In genomic region chr11:68835328-68835727, GRCh38 we compare ENCODE assay signal across 24 cellular contexts. TPM values are rescaled to one million over a fixed set of nuclear protein-coding genes. Genes with fewer than 3 reads are reported as not detected.
DNase-seq lines count a peak whose midpoint lies in the region; ATAC-seq, FAIRE-seq and TF ChIP-seq lines count a peak whose summit lies in the region.
"Had no signal": no experiment of that assay in that cellular context is flagged by ENCODE, and none has a peak within 500 bp of the region (broad histone marks: within the 10 kb centered on the region; RNA-seq: fewer than 3 reads in every experiment).

No MANE protein-coding gene starts in this region.

- no peak overlapping the region for H3K23ac ChIP-seq in mesenchymal stem cell (ENCODE audit: low read length in 2 of 2)

- TF ChIP-seq POLR2A in HepG2 (IDR thresholded peaks at IDR 0.05; ENCODE audit: insufficient read depth in 1 of 2, low read depth in 2 of 2, low read length in 2 of 2) (no peak), breast epithelium (IDR thresholded peaks at IDR 0.05) (no peak)

- H3K4me1 ChIP-seq in HepG2 (ENCODE audit: insufficient read depth, low read length) (peaks cover 48% of the 10 kb centered on the region), small intestine (ENCODE audit: control insufficient read depth in 2 of 2, insufficient read depth in 1 of 2, low read depth in 1 of 2, low read length in 1 of 2) (peaks cover 21 to 27% of the 10 kb centered on the region in 2 donors), mesenchymal stem cell (ENCODE audit: control insufficient read depth, insufficient read depth, low read depth, low read length) (peaks cover 23% of the 10 kb centered on the region), breast epithelium (peaks cover 9 to 30% of the 10 kb centered on the region in 2 donors)

- H2BK5ac ChIP-seq in mesenchymal stem cell (ENCODE audit: low read depth, low read length, poor library complexity, severe bottlenecking), result no peak overlapping the region

- POLR2A ChIA-PET in T-cell (lab: Charles Lee), result no interaction called here
- POLR2A ChIA-PET in HepG2 (lab: Yijun Ruan, JAX), result no interaction called here

- TF ChIP-seq EP300 in HepG2 (IDR thresholded peaks at IDR 0.05; ENCODE audit: low read depth in 2 of 2, low read length in 2 of 2), result no peak
- TF ChIP-seq EP300 in HepG2 (CRISPR knock-in tag; IDR thresholded peaks at IDR 0.05; ENCODE audit: borderline replicate concordance), result no peak

- no peak overlapping the region for H3K4ac ChIP-seq in mesenchymal stem cell (ENCODE audit: low read depth in 1 of 2, low read length in 2 of 2)

- TF ChIP-seq CTCF in C4-2B (conservative IDR thresholded peaks at IDR 0.05) (no peak), HepG2 (CRISPR knock-in tag; IDR thresholded peaks at IDR 0.05) (no peak), breast epithelium (IDR thresholded peaks at IDR 0.05) (no peak)

- H2BK120ac ChIP-seq in mesenchymal stem cell (ENCODE audit: low read depth, low read length), result no peak overlapping the region

- H3K18ac ChIP-seq in mesenchymal stem cell (ENCODE audit: low read depth in 1 of 2, low read length in 2 of 2), result no peak overlapping the region

- H2AFZ ChIP-seq in HepG2 (ENCODE audit: low read length) (no peak overlapping the region), mesenchymal stem cell (ENCODE audit: low read depth, low read length) (no peak overlapping the region)

- 64% methylated on average over 5 of the region's 5 CpGs for WGBS in HepG2 (ENCODE audit: low lambda C conversion rate)
- 33 to 66% (median 45%) methylated on average over 5 of the region's 5 CpGs for WGBS in small intestine, 3 donors
- 81% methylated on average over 5 of the region's 5 CpGs for WGBS in mesenchymal stem cell

- in situ Hi-C loops in HepG2 (cut with HindIII; ENCODE audit: extremely low pct_ligation_motif_present, low pct_unique_long_range_greater_than_20kb), result no loop called here

- H3K27me3 Mint-ChIP-seq in T-cell, result no peaks in the 10 kb centered on the region
- H3K27me3 Mint-ChIP-seq in activated naive CD4-positive, alpha-beta T cell treated with anti-CD3 and anti-CD28 coated beads for 36 hours (ENCODE audit: low read depth), result no peaks in the 10 kb centered on the region
- H3K27me3 Mint-ChIP-seq: activated B cell treated with CpG ODN at 0.5 μM for 24 hours; activated T-helper 17 cell treated with anti-CD3 and anti-CD28 coated beads, Interleukin-2, amount 50 U/mL, for 72 hours had no signal

- DNase-seq in T-cell (no peak), HepG2 (ENCODE audit: low spot score) (no peak), small intestine (no peak), mesenchymal stem cell (no peak), breast epithelium (ENCODE audit: low spot score in 2 of 2) (no peak)
- DNase-seq in activated naive CD4-positive, alpha-beta T cell treated with anti-CD3 and anti-CD28 coated beads for 36 hours, result no peak
- DNase-seq: ACHN; activated B cell treated with CpG ODN at 0.5 μM for 24 hours; activated CD4-positive, alpha-beta T cell treated with anti-CD3 and anti-CD28 coated beads, Interleukin-2, amount 50 U/mL, for 48 hours; activated CD8-positive, alpha-beta memory T cell treated with anti-CD3 and anti-CD28 coated beads, Interleukin-2, amount 50 U/mL, for 4 hours; CD4-positive, CD25-positive, alpha-beta regulatory T cell; DMS153; effector CD8-positive, alpha-beta T cell; foreskin fibroblast; left lung; NCI-H1105 treated with DMSO at 0.1 percent for 48 hours; NCI-H2029; NCI-H2227 treated with DMSO at 0.1 percent for 48 hours; NCI-H774; nucleus accumbens; OCI-M1 had no signal

- no peak overlapping the region for H2BK12ac ChIP-seq in mesenchymal stem cell (ENCODE audit: low read length in 2 of 2)

- H3K27ac ChIP-seq in C4-2B (peak overlapping the region; percentile 76), HepG2 (ENCODE audit: extremely low read length, insufficient read depth, low read length) (no peak overlapping the region), small intestine (ENCODE audit: low read depth in 1 of 2, low read length in 1 of 2) (peak overlapping the region; percentile 34 to 74), mesenchymal stem cell (ENCODE audit: low read length, poor library complexity, severe bottlenecking) (no peak overlapping the region), breast epithelium (peak overlapping the region in 1 of 2 donors; percentile 4)

- H3K9ac ChIP-seq in HepG2 (ENCODE audit: insufficient read depth, low read depth, low read length), result no peak overlapping the region
- no peak overlapping the region for H3K9ac ChIP-seq in mesenchymal stem cell (ENCODE audit: low read length)

- H4K20me1 ChIP-seq in HepG2 (ENCODE audit: insufficient read depth, low read length), result peaks cover 9% of the 10 kb centered on the region

- no peak overlapping the region for H3K14ac ChIP-seq in mesenchymal stem cell (ENCODE audit: low read length in 2 of 2)

- H4K8ac ChIP-seq in mesenchymal stem cell (ENCODE audit: low read length), result no peak overlapping the region

- no peak overlapping the region for H3K4me2 ChIP-seq in HepG2 (ENCODE audit: low read depth, low read length)
- H3K4me2 ChIP-seq in mesenchymal stem cell (ENCODE audit: low read length, poor library complexity, severe bottlenecking), result no peak overlapping the region

- H3K27ac Mint-ChIP-seq in T-cell, result peak overlapping the region; percentile 72 to 86
- no peak overlapping the region for H3K27ac Mint-ChIP-seq in activated naive CD4-positive, alpha-beta T cell treated with anti-CD3 and anti-CD28 coated beads for 36 hours
- H3K27ac Mint-ChIP-seq: activated B cell treated with CpG ODN at 0.5 μM for 24 hours; activated T-helper 17 cell treated with anti-CD3 and anti-CD28 coated beads, Interleukin-2, amount 50 U/mL, for 72 hours had no signal

- no peak overlapping the region for H2BK15ac ChIP-seq in mesenchymal stem cell (ENCODE audit: low read depth, poor library complexity, severe bottlenecking)

- no peak for TF ChIP-seq RAD21 in HepG2 (CRISPR knock-in tag; IDR thresholded peaks at IDR 0.05)

- no peak overlapping the region for H3K4me3 ChIP-seq in HepG2 (replicated peaks in 1 of 3; ENCODE audit: insufficient read depth in 1 of 3, low read depth in 2 of 3, low read length in 3 of 3)
- H3K4me3 ChIP-seq in small intestine (ENCODE audit: low read depth in 1 of 2, low read length in 2 of 2), result no peak overlapping the region
- H3K4me3 ChIP-seq in mesenchymal stem cell (ENCODE audit: insufficient read depth in 1 of 2, low read depth in 1 of 2, low read length in 2 of 2), result no peak overlapping the region
- H3K4me3 ChIP-seq in breast epithelium, result no peak overlapping the region
- H3K4me3 ChIP-seq: left lung had no signal

- no peak overlapping the region for H3K4me3 Mint-ChIP-seq in T-cell
- no peak overlapping the region for H3K4me3 Mint-ChIP-seq in activated naive CD4-positive, alpha-beta T cell treated with anti-CD3 and anti-CD28 coated beads for 36 hours
- H3K4me3 Mint-ChIP-seq: activated B cell treated with CpG ODN at 0.5 μM for 24 hours; activated T-helper 17 cell treated with anti-CD3 and anti-CD28 coated beads, Interleukin-2, amount 50 U/mL, for 72 hours had no signal

- CTCF ChIA-PET in T-cell (lab: Charles Lee), result no interaction called here
- CTCF ChIA-PET in HepG2 (lab: Yijun Ruan, JAX; ENCODE audit: low intra/inter-chr PET ratio, low total read pairs), result no interaction called here
- CTCF ChIA-PET in activated naive CD4-positive, alpha-beta T cell treated with anti-CD3 and anti-CD28 coated beads for 36 hours (lab: Charles Lee), result interaction anchor here (1.1 kb wide), 1 partner anchor 37 kb away, joined by 3 read pairs; no protein-coding TSS in a partner anchor

- BruUV-seq in HepG2 (replicated peaks; lab: Mats Ljungman, UMichigan), result no TSS peak

- no peaks in the 10 kb centered on the region for H3K79me2 ChIP-seq in HepG2 (ENCODE audit: insufficient read depth, low read length)

- H3K9me3 Mint-ChIP-seq in T-cell, result no peaks in the 10 kb centered on the region
- H3K9me3 Mint-ChIP-seq in activated naive CD4-positive, alpha-beta T cell treated with anti-CD3 and anti-CD28 coated beads for 36 hours, result no peaks in the 10 kb centered on the region
- H3K9me3 Mint-ChIP-seq: activated B cell treated with CpG ODN at 0.5 μM for 24 hours; activated T-helper 17 cell treated with anti-CD3 and anti-CD28 coated beads, Interleukin-2, amount 50 U/mL, for 72 hours; CD4-positive, CD25-positive, alpha-beta regulatory T cell had no signal

- intact Hi-C loops in HepG2 (cut with micrococcal nuclease; ENCODE audit: unreplicated experiment), result no loop called here
- intact Hi-C loops in activated naive CD4-positive, alpha-beta T cell treated with anti-CD3 and anti-CD28 coated beads for 36 hours (cut with micrococcal nuclease), result no loop called here
- intact Hi-C loops in breast epithelium (cut with DNase I; ENCODE audit: low total_unique reads), result no loop called here

- peaks cover 33% of the 10 kb centered on the region for H3K79me1 ChIP-seq in mesenchymal stem cell (replicated peaks; ENCODE audit: low read length, poor library complexity, severe bottlenecking)

- no peak for FAIRE-seq in HepG2 (lab: Jason Lieb, UNC)
- FAIRE-seq in small intestine (lab: Jason Lieb, UNC), result no peak

- H3K36me3 Mint-ChIP-seq in T-cell, result peaks cover 10% of the 10 kb centered on the region
- no peaks in the 10 kb centered on the region for H3K36me3 Mint-ChIP-seq in activated naive CD4-positive, alpha-beta T cell treated with anti-CD3 and anti-CD28 coated beads for 36 hours (ENCODE audit: low read depth)

- H3K36me3 ChIP-seq in HepG2 (replicated peaks in 1 of 2; ENCODE audit: control insufficient read depth in 1 of 2, insufficient read depth in 2 of 2, low read length in 2 of 2) (0 out of 5 replicates have a peak, but pooled peaks cover 0 to 2% of the 10 kb centered on the region in 2 experiments), small intestine (ENCODE audit: control insufficient read depth in 2 of 2, insufficient read depth in 2 of 2, low read length in 2 of 2) (no peaks in the 10 kb centered on the region), mesenchymal stem cell (ENCODE audit: control insufficient read depth in 1 of 2, insufficient read depth in 2 of 2, low read depth in 1 of 2, low read length in 2 of 2) (peaks cover 5 to 11% of the 10 kb centered on the region in 2 experiments), breast epithelium (no peaks in the 10 kb centered on the region)

- no peaks in the 10 kb centered on the region for H3K9me3 ChIP-seq in HepG2 (ENCODE audit: low read length)
- H3K9me3 ChIP-seq in small intestine (ENCODE audit: control insufficient read depth, low read depth), result no peaks in the 10 kb centered on the region
- H3K9me3 ChIP-seq in mesenchymal stem cell (ENCODE audit: control insufficient read depth, low read length), result no peaks in the 10 kb centered on the region
- no peaks in the 10 kb centered on the region for H3K9me3 ChIP-seq in breast epithelium
- H3K9me3 ChIP-seq: left lung had no signal

- H4K91ac ChIP-seq in mesenchymal stem cell (ENCODE audit: low read length), result no peak overlapping the region

- H2AK5ac ChIP-seq in mesenchymal stem cell (ENCODE audit: low read length, severe bottlenecking), result no peak overlapping the region

- H3K4me1 Mint-ChIP-seq in T-cell, result peaks cover 48 to 72% (median 51%) of the 10 kb centered on the region in 3 donors
- H3K4me1 Mint-ChIP-seq in activated naive CD4-positive, alpha-beta T cell treated with anti-CD3 and anti-CD28 coated beads for 36 hours (ENCODE audit: low read depth), result peaks cover 37% of the 10 kb centered on the region

- ATAC-seq in T-cell (replicated peaks in 1 of 4), result no peak
- no peak for ATAC-seq in HepG2
- no peak for ATAC-seq in HG02973 (IDR thresholded peaks at IDR 0.05; ENCODE audit: unreplicated experiment)
- ATAC-seq: activated T-helper 17 cell treated with anti-CD3 and anti-CD28 coated beads, Interleukin-2, amount 50 U/mL, for 72 hours; left lung had no signal

- H3K27me3 ChIP-seq in HepG2 (ENCODE audit: control insufficient read depth in 1 of 2, insufficient read depth in 2 of 2, low read length in 2 of 2), result no peaks in the 10 kb centered on the region
- no peaks in the 10 kb centered on the region for H3K27me3 ChIP-seq in small intestine (ENCODE audit: control insufficient read depth in 2 of 2, insufficient read depth in 2 of 2, low read length in 2 of 2)
- no peaks in the 10 kb centered on the region for H3K27me3 ChIP-seq in mesenchymal stem cell (ENCODE audit: control insufficient read depth in 1 of 2, insufficient read depth in 1 of 2, low read length in 2 of 2)
- H3K27me3 ChIP-seq in breast epithelium, result no peaks in the 10 kb centered on the region
- H3K27me3 ChIP-seq: left lung had no signal

RNA-seq across cellular contexts. Expression of gene CPT1A, which starts 6.4 kb away (rescaled TPM):
- 10 to 100 TPM; 21.2 to 44.1 (median 35.9) TPM for total RNA-seq in T-cell
- 5.9 and 7.0 TPM in 2 replicates for total RNA-seq in HepG2 (2016; rRNA removed; fragmentation: Illumina TruSeq; extraction: Trizol)
- 2.1 and 2.2 TPM in 2 replicates for total RNA-seq in HepG2 (2016; cell fraction: cytosol; rRNA removed; fragmentation: Illumina TruSeq; extraction: Trizol; ENCODE audit: low read depth)
- total RNA-seq in HepG2 (2016; cell fraction: insoluble cytoplasmic fraction; rRNA removed; fragmentation: Illumina TruSeq; extraction: Trizol), result 5.0 and 7.5 TPM in 2 replicates
- total RNA-seq in HepG2 (2016; cell fraction: membrane; rRNA removed; fragmentation: Illumina TruSeq; extraction: Trizol), result 4.1 and 4.3 TPM in 2 replicates
- total RNA-seq in HepG2 (2016; cell fraction: nucleus; rRNA removed; fragmentation: Illumina TruSeq; extraction: Trizol), result 9.1 and 10.4 TPM in 2 replicates
- polyA plus RNA-seq in HepG2 (2011; rRNA removed), result 7.1 and 14.3 TPM in 2 replicates
- polyA plus RNA-seq in HepG2 (2011; cell fraction: cytosol; rRNA removed), result 5.2 and 8.0 TPM in 2 replicates
- polyA plus RNA-seq in HepG2 (2011; cell fraction: nucleus; rRNA removed), result 21.8 and 25.1 TPM in 2 replicates
- polyA plus RNA-seq in HepG2 (2012), result 29.0 and 36.7 TPM in 2 replicates
- 0.69 and 0.71 TPM in 2 replicates for polyA plus RNA-seq in HepG2 (2016; cell fraction: cytosol; fragmentation: Illumina TruSeq; extraction: Trizol; ENCODE audit: low read depth)
- polyA plus RNA-seq in HepG2 (2016; cell fraction: insoluble cytoplasmic fraction; fragmentation: Illumina TruSeq; extraction: Trizol; ENCODE audit: low read depth), result 3.6 and 4.1 TPM in 2 replicates
- 1.4 and 1.9 TPM in 2 replicates for polyA plus RNA-seq in HepG2 (2016; cell fraction: membrane; fragmentation: Illumina TruSeq; extraction: Trizol; ENCODE audit: low read depth)
- polyA plus RNA-seq in HepG2 (2016; cell fraction: nucleus; fragmentation: Illumina TruSeq; extraction: Trizol; ENCODE audit: insufficient read depth, low read depth), result 11.0 and 11.5 TPM in 2 replicates
- polyA minus RNA-seq in HepG2 (2011; rRNA and poly(A)+ RNA removed; ENCODE audit: low replicate concordance), result 29.7 and 125 TPM in 2 replicates
- 18.2 and 34.1 TPM in 2 replicates for polyA minus RNA-seq in HepG2 (2011; cell fraction: cytosol; rRNA and poly(A)+ RNA removed)
- 14.2 and 22.8 TPM in 2 replicates for polyA minus RNA-seq in HepG2 (2011; cell fraction: nucleus; rRNA and poly(A)+ RNA removed)
- 10 to 100 TPM; 29.5 to 33.3 (median 29.7) TPM for polyA plus RNA-seq in small intestine
- polyA plus RNA-seq in mesenchymal stem cell (2013, experiment 1 of 2), result 28.4 TPM
- polyA plus RNA-seq in mesenchymal stem cell (2013, experiment 2 of 2), result 27.0 TPM
- total RNA-seq in activated naive CD4-positive, alpha-beta T cell treated with anti-CD3 and anti-CD28 coated beads for 36 hours, result 10 to 100 TPM; 15.3 to 16.1 TPM
- 10 to 100 TPM; 22.2 to 62.6 (median 30.4) TPM for total RNA-seq in breast epithelium

Comparison
In these comparisons a context has a peak if more than half of its experiments do, and no peak if none do; other contexts are left out.
1. H3K27ac ChIP-seq: peak in C4-2B (single experiment) and small intestine (2 of 2); none in HepG2 (single experiment) and mesenchymal stem cell (single experiment).